In genomic region chr12:9936597-9936996, GRCh38 we compare ENCODE assay signal across 17 cellular contexts.
A peak's percentile ranks its signal among the peaks of the same experiment; 100 is the strongest.
DNase-seq lines count a peak whose midpoint lies in the region; ATAC-seq and TF ChIP-seq lines count a peak whose summit lies in the region.
"Had no signal": no experiment of that assay in that cellular context is flagged by ENCODE, and none has a peak within 500 bp of the region (broad histone marks: within the 10 kb centered on the region; RNA-seq: fewer than 3 reads in every experiment).

No MANE protein-coding gene starts in this region.

- no peak for TF ChIP-seq CTCF in choroid plexus epithelial cell (conservative IDR thresholded peaks at IDR 0.05; ENCODE audit: low read depth, low read length)

- no peak overlapping the region for H3K4me3 ChIP-seq in choroid plexus epithelial cell (ENCODE audit: low read depth, low read length)

- ATAC-seq in HG03342 (IDR thresholded peaks at IDR 0.05; ENCODE audit: unreplicated experiment) (no peak), GM18858 (IDR thresholded peaks at IDR 0.05; ENCODE audit: unreplicated experiment) (no peak), HG02763 (IDR thresholded peaks at IDR 0.05; ENCODE audit: unreplicated experiment) (no peak)

- peak; percentile 50 for DNase-seq in SIG-M5 treated with dmso at 0.1 percent for 504 hours (lab: John Stamatoyannopoulos, UW; ENCODE audit: unreplicated experiment)
- DNase-seq in SIG-M5 (lab: John Stamatoyannopoulos, UW) = no peak
- peak; percentile 68 for DNase-seq in NOMO-1 treated with DMSO at 0.1 percent for 48 hours (lab: John Stamatoyannopoulos, UW; ENCODE audit: unreplicated experiment)
- DNase-seq in choroid plexus epithelial cell (ENCODE audit: low read depth) = peak; percentile 18
- no peak for DNase-seq in NCI-H1694 (lab: John Stamatoyannopoulos, UW)
- DNase-seq: CD4-positive, CD25-positive, alpha-beta regulatory T cell; COR-L47; DMS 273 treated with DMSO at 0.1 percent for 48 hours; DND-41; NCI-H1417 treated with DMSO at 0.1 percent for 48 hours; NCI-H1930; NCI-H226; NCI-H524; NCI-H82 had no signal

Comparison
In these comparisons a context has a peak if more than half of its experiments do, and no peak if none do; other contexts are left out.
1. DNase-seq: peak in SIG-M5 treated with dmso at 0.1 percent for 504 hours (single experiment), NOMO-1 treated with DMSO at 0.1 percent for 48 hours (single experiment) and choroid plexus epithelial cell (single experiment); none in SIG-M5 (single experiment) and NCI-H1694 (single experiment).